ENCODE assay signal across 28 cellular contexts in genomic region chr10:42989481-42989921, GRCh38.
DNase-seq lines count a peak whose midpoint lies in the region; ATAC-seq, FAIRE-seq and TF ChIP-seq lines count a peak whose summit lies in the region.
"Had no signal": no experiment of that assay in that cellular context is flagged by ENCODE, and none has a peak within 500 bp of the region (broad histone marks: within the 10 kb centered on the region; RNA-seq: fewer than 3 reads in every experiment).

No MANE protein-coding gene starts in this region.

- peak overlapping the region in 3 of 11 experiments; percentile 42 to 50 (median 43); a peak in 2 of 22 replicates for H3K27ac ChIP-seq in BLaER1 treated with 17β-estradiol and CSF1 and Interleukin-3, amounts not matched to agents 10 nM and 100 nM
- no peak overlapping the region for H3K27ac ChIP-seq in colonic mucosa
- H3K27ac ChIP-seq: GM23248, heart right ventricle, KMS-11, parathyroid adenoma, SJCRH30, upper lobe of left lung had no signal

- no peaks in the 10 kb centered on the region for H3K27me3 ChIP-seq in BLaER1 treated with 17β-estradiol and CSF1 and Interleukin-3, amounts not matched to agents 10 nM and 100 nM
- H3K27me3 ChIP-seq in colonic mucosa, result no peaks in the 10 kb centered on the region
- no peaks in the 10 kb centered on the region for H3K27me3 ChIP-seq in MG63
- H3K27me3 ChIP-seq: heart right ventricle, SJCRH30, upper lobe of left lung had no signal

- H3K4me1 ChIP-seq in BLaER1 treated with 17β-estradiol and CSF1 and Interleukin-3, amounts not matched to agents 10 nM and 100 nM, result peaks cover 41 to 62% (median 50%) of the 10 kb centered on the region in 10 experiments
- no peaks in the 10 kb centered on the region for H3K4me1 ChIP-seq in colonic mucosa
- H3K4me1 ChIP-seq: heart right ventricle, parathyroid adenoma, SJCRH30, upper lobe of left lung had no signal

- H3K36me3 Mint-ChIP-seq in neural crest cell (ENCODE audit: low read depth), result no peaks in the 10 kb centered on the region
- H3K36me3 Mint-ChIP-seq: CD8-positive, alpha-beta T cell; mesothelial cell of epicardium; naive thymus-derived CD8-positive, alpha-beta T cell had no signal

- no peaks in the 10 kb centered on the region for H3K9me3 Mint-ChIP-seq in neural crest cell
- H3K9me3 Mint-ChIP-seq: activated naive CD8-positive, alpha-beta T cell treated with anti-CD3 and anti-CD28 coated beads, Interleukin-2, amount 50 U/mL, for 24 hours; activated T-helper 1 cell treated with anti-CD3 and anti-CD28 coated beads, Interleukin-12 subunit alpha, Interleukin-12 subunit beta, Interleukin-2, Interleukin-4 antibody, amounts not matched to agents 30 ng/mL and 10 ng/mL and 1 ng/mL, durations not matched to agents 14 hours and 24 hours and 36 hours; CD8-positive, alpha-beta T cell; mesothelial cell of epicardium; naive thymus-derived CD8-positive, alpha-beta T cell had no signal

- H3K27me3 Mint-ChIP-seq in neural crest cell (ENCODE audit: low read depth), result no peaks in the 10 kb centered on the region
- H3K27me3 Mint-ChIP-seq: activated naive CD8-positive, alpha-beta T cell treated with anti-CD3 and anti-CD28 coated beads, Interleukin-2, amount 50 U/mL, for 24 hours; naive thymus-derived CD8-positive, alpha-beta T cell had no signal

- H3K4me2 ChIP-seq in BLaER1 treated with 17β-estradiol and CSF1 and Interleukin-3, amounts not matched to agents 10 nM and 100 nM, result peak overlapping the region; percentile 59 to 86 (median 75)
- H3K4me2 ChIP-seq: KMS-11 had no signal

- no peaks in the 10 kb centered on the region for H4K20me1 ChIP-seq in BLaER1 treated with 17β-estradiol and CSF1 and Interleukin-3, amounts not matched to agents 10 nM and 100 nM

- H3K36me3 ChIP-seq in BLaER1 treated with 17β-estradiol and CSF1 and Interleukin-3, amounts not matched to agents 10 nM and 100 nM, result no peaks in the 10 kb centered on the region
- H3K36me3 ChIP-seq in colonic mucosa (no peaks in the 10 kb centered on the region), MG63 (no peaks in the 10 kb centered on the region)
- H3K36me3 ChIP-seq: heart right ventricle, SJCRH30, upper lobe of left lung had no signal

- no peak overlapping the region for H3K4me3 ChIP-seq in BLaER1 treated with 17β-estradiol and CSF1 and Interleukin-3, amounts not matched to agents 10 nM and 100 nM
- H3K4me3 ChIP-seq in colonic mucosa (no peak overlapping the region), MG63 (no peak overlapping the region)
- H3K4me3 ChIP-seq: GM23248, heart right ventricle, SJCRH30, upper lobe of left lung had no signal

- peaks cover 15% of the 10 kb centered on the region for H3K4me1 Mint-ChIP-seq in neural crest cell

- DNase-seq in GM12891 (ENCODE audit: insufficient read length, low spot score) (peak; percentile 6), colonic mucosa (peak; percentile 13), neural crest cell (ENCODE audit: low read depth, low spot score) (no peak), SHP77 (lab: John Stamatoyannopoulos, UW) (no peak), MG63 (no peak)
- DNase-seq: DMS153; effector memory CD4-positive, alpha-beta T cell; erythroblast; foreskin fibroblast; GM23248; heart right ventricle; NCI-H1694 treated with DMSO at 0.1 percent for 48 hours; NCI-H526; SJCRH30 had no signal

- H3K9ac ChIP-seq in BLaER1 treated with 17β-estradiol and CSF1 and Interleukin-3, amounts not matched to agents 10 nM and 100 nM, result peak overlapping the region in 3 of 11 experiments; percentile 17 to 27 (median 25); a peak in 1 of 22 replicates
- no peak overlapping the region for H3K9ac ChIP-seq in colonic mucosa (ENCODE audit: low read depth in 2 of 2, low read length in 2 of 2)
- H3K9ac ChIP-seq: GM23248, KMS-11, parathyroid adenoma had no signal

- TF ChIP-seq CTCF in colonic mucosa (IDR thresholded peaks at IDR 0.05), result no peak
- no peak for TF ChIP-seq CTCF in neural crest cell (conservative IDR thresholded peaks at IDR 0.05)

- TF ChIP-seq POLR2A in GM12891 (IDR thresholded peaks at IDR 0.05; ENCODE audit: low read depth, low read length), result no peak

- ATAC-seq in GM18517 (IDR thresholded peaks at IDR 0.05; ENCODE audit: unreplicated experiment), result no peak
- ATAC-seq in HG02623 (IDR thresholded peaks at IDR 0.05; ENCODE audit: unreplicated experiment), result no peak
- ATAC-seq: activated CD4-positive, CD25-positive, alpha-beta regulatory T cell treated with anti-CD3 and anti-CD28 coated beads, Interleukin-2, amount 50 U/mL, for 24 hours; activated naive CD8-positive, alpha-beta T cell treated with anti-CD3 and anti-CD28 coated beads, Interleukin-2, amount 50 U/mL, for 24 hours; CD8-positive, alpha-beta T cell; Panc1 had no signal

- H3K27ac Mint-ChIP-seq in neural crest cell (ENCODE audit: unreplicated experiment), result peak overlapping the region; percentile 87
- H3K27ac Mint-ChIP-seq: activated naive CD8-positive, alpha-beta T cell treated with anti-CD3 and anti-CD28 coated beads, Interleukin-2, amount 50 U/mL, for 24 hours; activated T-helper 1 cell treated with anti-CD3 and anti-CD28 coated beads, Interleukin-12 subunit alpha, Interleukin-12 subunit beta, Interleukin-2, Interleukin-4 antibody, amounts not matched to agents 30 ng/mL and 10 ng/mL and 1 ng/mL, durations not matched to agents 14 hours and 24 hours and 36 hours; CD8-positive, alpha-beta T cell; mesothelial cell of epicardium had no signal

- FAIRE-seq in GM12891 (lab: Jason Lieb, UNC), result no peak
- FAIRE-seq: G401.6 had no signal

- H3K9me3 ChIP-seq in BLaER1 treated with 17β-estradiol and CSF1 and Interleukin-3, amounts not matched to agents 10 nM and 100 nM (replicated peaks in 1 of 11), result no peaks in the 10 kb centered on the region
- H3K9me3 ChIP-seq in colonic mucosa, result no peaks in the 10 kb centered on the region
- H3K9me3 ChIP-seq in MG63, result no peaks in the 10 kb centered on the region
- H3K9me3 ChIP-seq: heart right ventricle, SJCRH30, upper lobe of left lung had no signal

- no peak overlapping the region for H3K4me3 Mint-ChIP-seq in neural crest cell
- H3K4me3 Mint-ChIP-seq: activated naive CD8-positive, alpha-beta T cell treated with anti-CD3 and anti-CD28 coated beads, Interleukin-2, amount 50 U/mL, for 24 hours; activated T-helper 1 cell treated with anti-CD3 and anti-CD28 coated beads, Interleukin-12 subunit alpha, Interleukin-12 subunit beta, Interleukin-2, Interleukin-4 antibody, amounts not matched to agents 30 ng/mL and 10 ng/mL and 1 ng/mL, durations not matched to agents 14 hours and 24 hours and 36 hours; CD8-positive, alpha-beta T cell; mesothelial cell of epicardium had no signal

- intact Hi-C loops in colonic mucosa (cut with DNase I), result no loop called here

TF ChIP-seq in GM12891, 5 proteins besides CTCF, POLR2A, EP300 and RAD21:
- TF ChIP-seq TAF1 (IDR thresholded peaks at IDR 0.05; ENCODE audit: low read depth, low read length), result no peak
- TF ChIP-seq POLR2AphosphoS5 (IDR thresholded peaks at IDR 0.05; ENCODE audit: low read depth, low read length), result no peak
- no peak for TF ChIP-seq PAX5 (IDR thresholded peaks at IDR 0.05; ENCODE audit: insufficient read depth, low read length, severe bottlenecking)
- TF ChIP-seq SPI1 (IDR thresholded peaks at IDR 0.05; ENCODE audit: low read depth, low read length), result no peak
- TF ChIP-seq POU2F2 (IDR thresholded peaks at IDR 0.05; ENCODE audit: low read depth, low read length), result no peak

Comparison
In these comparisons a context has a peak if more than half of its experiments do, and no peak if none do; other contexts are left out.
1. DNase-seq: peak in GM12891 (single experiment) and colonic mucosa (single experiment); none in neural crest cell (single experiment), SHP77 (0 of 2) and MG63 (single experiment).